ENCODE assay signal across 1 cellular context in the genomic region with DNA sequence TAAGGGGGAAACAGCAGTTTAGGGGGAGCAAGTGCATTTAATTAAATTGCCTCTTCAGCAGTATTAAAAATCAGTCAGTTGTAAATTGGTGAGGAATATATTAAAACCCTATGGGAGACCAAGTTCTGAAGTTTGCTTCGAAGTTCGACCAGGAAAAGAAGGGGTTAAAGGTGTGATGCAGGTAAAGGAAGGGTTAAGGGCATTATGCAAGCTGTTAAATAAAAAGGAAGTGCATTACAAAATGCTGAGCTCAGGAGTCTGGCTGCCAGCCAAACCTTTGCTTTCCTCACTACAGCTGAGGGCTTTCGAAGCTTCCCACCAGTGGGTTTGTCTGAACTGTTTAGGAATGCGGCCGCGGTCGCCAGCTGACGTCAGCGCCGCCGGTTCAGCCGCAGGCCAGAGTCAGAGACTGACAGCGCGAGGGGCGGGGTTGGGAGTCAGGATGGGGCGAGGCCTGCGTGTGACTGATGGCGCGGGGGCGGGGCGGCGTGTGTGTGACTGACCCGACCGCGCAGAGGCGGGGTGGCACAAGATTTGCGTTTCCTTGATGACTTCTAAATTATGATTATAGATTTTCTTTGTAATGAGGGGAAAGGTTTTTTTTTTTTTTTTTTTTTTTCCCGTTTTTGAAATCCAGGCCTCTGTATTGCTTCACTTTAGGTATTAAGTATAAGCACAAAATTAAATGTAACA.
TF ChIP-seq lines count a peak whose summit lies in the region.

No MANE protein-coding gene starts in this region.

TF ChIP-seq in GM12878, 131 proteins besides CTCF, POLR2A, EP300 and RAD21 (continued from another document and continues in another):
- TF ChIP-seq, protein P1, sequence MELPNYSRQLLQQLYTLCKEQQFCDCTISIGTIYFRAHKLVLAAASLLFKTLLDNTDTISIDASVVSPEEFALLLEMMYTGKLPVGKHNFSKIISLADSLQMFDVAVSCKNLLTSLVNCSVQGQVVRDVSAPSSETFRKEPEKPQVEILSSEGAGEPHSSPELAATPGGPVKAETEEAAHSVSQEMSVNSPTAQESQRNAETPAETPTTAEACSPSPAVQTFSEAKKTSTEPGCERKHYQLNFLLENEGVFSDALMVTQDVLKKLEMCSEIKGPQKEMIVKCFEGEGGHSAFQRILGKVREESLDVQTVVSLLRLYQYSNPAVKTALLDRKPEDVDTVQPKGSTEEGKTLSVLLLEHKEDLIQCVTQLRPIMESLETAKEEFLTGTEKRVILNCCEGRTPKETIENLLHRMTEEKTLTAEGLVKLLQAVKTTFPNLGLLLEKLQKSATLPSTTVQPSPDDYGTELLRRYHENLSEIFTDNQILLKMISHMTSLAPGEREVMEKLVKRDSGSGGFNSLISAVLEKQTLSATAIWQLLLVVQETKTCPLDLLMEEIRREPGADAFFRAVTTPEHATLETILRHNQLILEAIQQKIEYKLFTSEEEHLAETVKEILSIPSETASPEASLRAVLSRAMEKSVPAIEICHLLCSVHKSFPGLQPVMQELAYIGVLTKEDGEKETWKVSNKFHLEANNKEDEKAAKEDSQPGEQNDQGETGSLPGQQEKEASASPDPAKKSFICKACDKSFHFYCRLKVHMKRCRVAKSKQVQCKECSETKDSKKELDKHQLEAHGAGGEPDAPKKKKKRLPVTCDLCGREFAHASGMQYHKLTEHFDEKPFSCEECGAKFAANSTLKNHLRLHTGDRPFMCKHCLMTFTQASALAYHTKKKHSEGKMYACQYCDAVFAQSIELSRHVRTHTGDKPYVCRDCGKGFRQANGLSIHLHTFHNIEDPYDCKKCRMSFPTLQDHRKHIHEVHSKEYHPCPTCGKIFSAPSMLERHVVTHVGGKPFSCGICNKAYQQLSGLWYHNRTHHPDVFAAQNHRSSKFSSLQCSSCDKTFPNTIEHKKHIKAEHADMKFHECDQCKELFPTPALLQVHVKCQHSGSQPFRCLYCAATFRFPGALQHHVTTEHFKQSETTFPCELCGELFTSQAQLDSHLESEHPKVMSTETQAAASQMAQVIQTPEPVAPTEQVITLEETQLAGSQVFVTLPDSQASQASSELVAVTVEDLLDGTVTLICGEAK (IDR thresholded peaks at IDR 0.05; ENCODE audit: borderline replicate concordance), result no peak
- TF ChIP-seq SIN3A (IDR thresholded peaks at IDR 0.05; ENCODE audit: low read depth, low read length) (no peak), MYB (IDR thresholded peaks at IDR 0.05; ENCODE audit: borderline replicate concordance, low read depth, low read length) (no peak), HDAC6 (IDR thresholded peaks at IDR 0.05; ENCODE audit: unreplicated experiment) (no peak), ZBTB4 (CRISPR knock-in tag; IDR thresholded peaks at IDR 0.05) (no peak), SMARCA5 (IDR thresholded peaks at IDR 0.05) (peak; percentile 58; the same call in 1 of the 2 replicates), POLR2AphosphoS2 (IDR thresholded peaks at IDR 0.05; ENCODE audit: low read depth, low read length) (no peak), EED (IDR thresholded peaks at IDR 0.05; ENCODE audit: low read depth) (peak; percentile 88), POU2F2 (IDR thresholded peaks at IDR 0.05; ENCODE audit: borderline replicate concordance, low read depth, low read length) (peak; percentile 66; the same call in 1 of the 3 replicates), FOS (IDR thresholded peaks at IDR 0.05; ENCODE audit: borderline replicate concordance, extremely low read depth, insufficient read length) (no peak), EZH2 (IDR thresholded peaks at IDR 0.05; ENCODE audit: borderline replicate concordance, control insufficient read depth, low read depth, low read length) (no peak), PAX5 (IDR thresholded peaks at IDR 0.05; ENCODE audit: borderline replicate concordance, low read depth, low read length) (peak; percentile 36; the same call in 1 of the 2 replicates), BRCA1 (IDR thresholded peaks at IDR 0.05; ENCODE audit: low read depth, low read length) (no peak), TBL1XR1 (IDR thresholded peaks at IDR 0.05; ENCODE audit: low read depth, low read length) (peak; percentile 51; the same call in 1 of the 2 replicates), RB1 (IDR thresholded peaks at IDR 0.05; ENCODE audit: borderline replicate concordance) (no peak), IKZF1 (conservative IDR thresholded peaks at IDR 0.05) (peak; percentile 96), HDGF (IDR thresholded peaks at IDR 0.05) (peak; percentile 89), MYC (IDR thresholded peaks at IDR 0.05; ENCODE audit: insufficient read depth, insufficient read length, insufficient replicate concordance, low read length, severe bottlenecking) (no peak), SUZ12 (IDR thresholded peaks at IDR 0.05; ENCODE audit: unreplicated experiment) (no peak), RBBP5 (conservative IDR thresholded peaks at IDR 0.05) (no peak), SPI1 (IDR thresholded peaks at IDR 0.05; ENCODE audit: borderline replicate concordance, insufficient read depth, low read depth, low read length) (peak; percentile 89), MEF2B (IDR thresholded peaks at IDR 0.05; ENCODE audit: partially characterized antibody, poor library complexity, severe bottlenecking) (peak; percentile 54), FOXK2 (IDR thresholded peaks at IDR 0.05) (no peak), SRF (IDR thresholded peaks at IDR 0.05; ENCODE audit: low read depth in 2 of 2, low read length in 2 of 2) (no peak), SUPT20H (IDR thresholded peaks at IDR 0.05; ENCODE audit: borderline replicate concordance, control insufficient read depth, low read depth, low read length) (no peak), GATAD2B (conservative IDR thresholded peaks at IDR 0.05; ENCODE audit: low read depth) (no peak; the same call in 1 of the 2 replicates), SREBF2 (IDR thresholded peaks at IDR 0.05; ENCODE audit: low read length) (no peak), CHD2 (IDR thresholded peaks at IDR 0.05; ENCODE audit: borderline replicate concordance, low read depth, low read length) (peak; percentile 57; the same call in 1 of the 2 replicates), KAT2A (conservative IDR thresholded peaks at IDR 0.05; ENCODE audit: control insufficient read depth, low read depth, low read length) (no peak)
- TF ChIP-seq, protein P2, sequence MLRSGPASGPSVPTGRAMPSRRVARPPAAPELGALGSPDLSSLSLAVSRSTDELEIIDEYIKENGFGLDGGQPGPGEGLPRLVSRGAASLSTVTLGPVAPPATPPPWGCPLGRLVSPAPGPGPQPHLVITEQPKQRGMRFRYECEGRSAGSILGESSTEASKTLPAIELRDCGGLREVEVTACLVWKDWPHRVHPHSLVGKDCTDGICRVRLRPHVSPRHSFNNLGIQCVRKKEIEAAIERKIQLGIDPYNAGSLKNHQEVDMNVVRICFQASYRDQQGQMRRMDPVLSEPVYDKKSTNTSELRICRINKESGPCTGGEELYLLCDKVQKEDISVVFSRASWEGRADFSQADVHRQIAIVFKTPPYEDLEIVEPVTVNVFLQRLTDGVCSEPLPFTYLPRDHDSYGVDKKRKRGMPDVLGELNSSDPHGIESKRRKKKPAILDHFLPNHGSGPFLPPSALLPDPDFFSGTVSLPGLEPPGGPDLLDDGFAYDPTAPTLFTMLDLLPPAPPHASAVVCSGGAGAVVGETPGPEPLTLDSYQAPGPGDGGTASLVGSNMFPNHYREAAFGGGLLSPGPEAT (IDR thresholded peaks at IDR 0.05; ENCODE audit: low read depth), result peak; percentile 91
- TF ChIP-seq, protein P3, sequence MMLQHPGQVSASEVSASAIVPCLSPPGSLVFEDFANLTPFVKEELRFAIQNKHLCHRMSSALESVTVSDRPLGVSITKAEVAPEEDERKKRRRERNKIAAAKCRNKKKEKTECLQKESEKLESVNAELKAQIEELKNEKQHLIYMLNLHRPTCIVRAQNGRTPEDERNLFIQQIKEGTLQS (IDR thresholded peaks at IDR 0.05; ENCODE audit: borderline replicate concordance, extremely low read depth, low read depth, low read length), result no peak
- TF ChIP-seq, protein P4, sequence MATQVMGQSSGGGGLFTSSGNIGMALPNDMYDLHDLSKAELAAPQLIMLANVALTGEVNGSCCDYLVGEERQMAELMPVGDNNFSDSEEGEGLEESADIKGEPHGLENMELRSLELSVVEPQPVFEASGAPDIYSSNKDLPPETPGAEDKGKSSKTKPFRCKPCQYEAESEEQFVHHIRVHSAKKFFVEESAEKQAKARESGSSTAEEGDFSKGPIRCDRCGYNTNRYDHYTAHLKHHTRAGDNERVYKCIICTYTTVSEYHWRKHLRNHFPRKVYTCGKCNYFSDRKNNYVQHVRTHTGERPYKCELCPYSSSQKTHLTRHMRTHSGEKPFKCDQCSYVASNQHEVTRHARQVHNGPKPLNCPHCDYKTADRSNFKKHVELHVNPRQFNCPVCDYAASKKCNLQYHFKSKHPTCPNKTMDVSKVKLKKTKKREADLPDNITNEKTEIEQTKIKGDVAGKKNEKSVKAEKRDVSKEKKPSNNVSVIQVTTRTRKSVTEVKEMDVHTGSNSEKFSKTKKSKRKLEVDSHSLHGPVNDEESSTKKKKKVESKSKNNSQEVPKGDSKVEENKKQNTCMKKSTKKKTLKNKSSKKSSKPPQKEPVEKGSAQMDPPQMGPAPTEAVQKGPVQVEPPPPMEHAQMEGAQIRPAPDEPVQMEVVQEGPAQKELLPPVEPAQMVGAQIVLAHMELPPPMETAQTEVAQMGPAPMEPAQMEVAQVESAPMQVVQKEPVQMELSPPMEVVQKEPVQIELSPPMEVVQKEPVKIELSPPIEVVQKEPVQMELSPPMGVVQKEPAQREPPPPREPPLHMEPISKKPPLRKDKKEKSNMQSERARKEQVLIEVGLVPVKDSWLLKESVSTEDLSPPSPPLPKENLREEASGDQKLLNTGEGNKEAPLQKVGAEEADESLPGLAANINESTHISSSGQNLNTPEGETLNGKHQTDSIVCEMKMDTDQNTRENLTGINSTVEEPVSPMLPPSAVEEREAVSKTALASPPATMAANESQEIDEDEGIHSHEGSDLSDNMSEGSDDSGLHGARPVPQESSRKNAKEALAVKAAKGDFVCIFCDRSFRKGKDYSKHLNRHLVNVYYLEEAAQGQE (IDR thresholded peaks at IDR 0.05; ENCODE audit: low read depth, low read length), result no peak
- TF ChIP-seq, protein P5, sequence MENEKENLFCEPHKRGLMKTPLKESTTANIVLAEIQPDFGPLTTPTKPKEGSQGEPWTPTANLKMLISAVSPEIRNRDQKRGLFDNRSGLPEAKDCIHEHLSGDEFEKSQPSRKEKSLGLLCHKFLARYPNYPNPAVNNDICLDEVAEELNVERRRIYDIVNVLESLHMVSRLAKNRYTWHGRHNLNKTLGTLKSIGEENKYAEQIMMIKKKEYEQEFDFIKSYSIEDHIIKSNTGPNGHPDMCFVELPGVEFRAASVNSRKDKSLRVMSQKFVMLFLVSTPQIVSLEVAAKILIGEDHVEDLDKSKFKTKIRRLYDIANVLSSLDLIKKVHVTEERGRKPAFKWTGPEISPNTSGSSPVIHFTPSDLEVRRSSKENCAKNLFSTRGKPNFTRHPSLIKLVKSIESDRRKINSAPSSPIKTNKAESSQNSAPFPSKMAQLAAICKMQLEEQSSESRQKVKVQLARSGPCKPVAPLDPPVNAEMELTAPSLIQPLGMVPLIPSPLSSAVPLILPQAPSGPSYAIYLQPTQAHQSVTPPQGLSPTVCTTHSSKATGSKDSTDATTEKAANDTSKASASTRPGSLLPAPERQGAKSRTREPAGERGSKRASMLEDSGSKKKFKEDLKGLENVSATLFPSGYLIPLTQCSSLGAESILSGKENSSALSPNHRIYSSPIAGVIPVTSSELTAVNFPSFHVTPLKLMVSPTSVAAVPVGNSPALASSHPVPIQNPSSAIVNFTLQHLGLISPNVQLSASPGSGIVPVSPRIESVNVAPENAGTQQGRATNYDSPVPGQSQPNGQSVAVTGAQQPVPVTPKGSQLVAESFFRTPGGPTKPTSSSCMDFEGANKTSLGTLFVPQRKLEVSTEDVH (IDR thresholded peaks at IDR 0.05; ENCODE audit: low read depth, partially characterized antibody), result no peak
- TF ChIP-seq, protein P6, sequence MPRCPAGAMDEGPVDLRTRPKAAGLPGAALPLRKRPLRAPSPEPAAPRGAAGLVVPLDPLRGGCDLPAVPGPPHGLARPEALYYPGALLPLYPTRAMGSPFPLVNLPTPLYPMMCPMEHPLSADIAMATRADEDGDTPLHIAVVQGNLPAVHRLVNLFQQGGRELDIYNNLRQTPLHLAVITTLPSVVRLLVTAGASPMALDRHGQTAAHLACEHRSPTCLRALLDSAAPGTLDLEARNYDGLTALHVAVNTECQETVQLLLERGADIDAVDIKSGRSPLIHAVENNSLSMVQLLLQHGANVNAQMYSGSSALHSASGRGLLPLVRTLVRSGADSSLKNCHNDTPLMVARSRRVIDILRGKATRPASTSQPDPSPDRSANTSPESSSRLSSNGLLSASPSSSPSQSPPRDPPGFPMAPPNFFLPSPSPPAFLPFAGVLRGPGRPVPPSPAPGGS (IDR thresholded peaks at IDR 0.05; ENCODE audit: borderline replicate concordance, insufficient read depth, low read depth, low read length, poor library complexity, severe bottlenecking), result no peak
- TF ChIP-seq, protein P7, sequence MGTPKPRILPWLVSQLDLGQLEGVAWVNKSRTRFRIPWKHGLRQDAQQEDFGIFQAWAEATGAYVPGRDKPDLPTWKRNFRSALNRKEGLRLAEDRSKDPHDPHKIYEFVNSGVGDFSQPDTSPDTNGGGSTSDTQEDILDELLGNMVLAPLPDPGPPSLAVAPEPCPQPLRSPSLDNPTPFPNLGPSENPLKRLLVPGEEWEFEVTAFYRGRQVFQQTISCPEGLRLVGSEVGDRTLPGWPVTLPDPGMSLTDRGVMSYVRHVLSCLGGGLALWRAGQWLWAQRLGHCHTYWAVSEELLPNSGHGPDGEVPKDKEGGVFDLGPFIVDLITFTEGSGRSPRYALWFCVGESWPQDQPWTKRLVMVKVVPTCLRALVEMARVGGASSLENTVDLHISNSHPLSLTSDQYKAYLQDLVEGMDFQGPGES (IDR thresholded peaks at IDR 0.05), result no peak
